In genomic region chr6:108419934-108420609, GRCh38 we compare ENCODE assay signal across 25 cellular contexts.
A peak's percentile ranks its signal among the peaks of the same experiment; 100 is the strongest.
DNase-seq lines count a peak whose midpoint lies in the region; ATAC-seq, FAIRE-seq and TF ChIP-seq lines count a peak whose summit lies in the region.
"Had no signal": no experiment of that assay in that cellular context is flagged by ENCODE, and none has a peak within 500 bp of the region (broad histone marks: within the 10 kb centered on the region; RNA-seq: fewer than 3 reads in every experiment).

No MANE protein-coding gene starts in this region.

- no peak overlapping the region for H3K4ac ChIP-seq in H1 (replicated peaks; ENCODE audit: insufficient read length, low read depth, low read length)

- TF ChIP-seq POLR2A in H1 (IDR thresholded peaks at IDR 0.05; ENCODE audit: control extremely low read depth in 1 of 2, low read depth in 2 of 2, low read length in 2 of 2), result no peak

- no peaks in the 10 kb centered on the region for H3K23me2 ChIP-seq in H1 (ENCODE audit: low read depth, low read length)

- H4K8ac ChIP-seq in H1 (ENCODE audit: extremely low read depth, insufficient read depth, low read length), result no peak overlapping the region

- CTCF ChIA-PET in H1 (lab: Charles Lee; ENCODE audit: partially characterized antibody), result interaction anchor here (1.7 kb wide), 1 partner anchor 16 kb away, joined by 4 read pairs; no protein-coding TSS in a partner anchor

- no peaks in the 10 kb centered on the region for H3K79me1 ChIP-seq in H1 (ENCODE audit: low read depth, low read length)

- no peak overlapping the region for H3K27ac ChIP-seq in H1 (ENCODE audit: low read depth, low read length)
- H3K27ac ChIP-seq in pancreas, result no peak overlapping the region
- H3K27ac ChIP-seq: HL-60, SJCRH30 had no signal

- no peak overlapping the region for H2BK15ac ChIP-seq in H1 (ENCODE audit: low read length)

- no peak for TF ChIP-seq CTCF in H1 (IDR thresholded peaks at IDR 0.05; ENCODE audit: control extremely low read depth in 1 of 3, insufficient read depth in 1 of 3, low read depth in 1 of 3, low read length in 3 of 3)
- TF ChIP-seq CTCF in pancreas (IDR thresholded peaks at IDR 0.05), result no peak

- H3K9me3 ChIP-seq in H1 (ENCODE audit: insufficient read depth in 2 of 2, low read depth in 1 of 2, low read length in 1 of 2) (no peaks in the 10 kb centered on the region), pancreas (no peaks in the 10 kb centered on the region)
- H3K9me3 ChIP-seq: BE2C had no signal

- DNase-seq in H7 (peak; percentile 8), RCC 7860 (ENCODE audit: low spot score) (no peak), H1 (ENCODE audit: low read depth in 1 of 2, low spot score in 2 of 2) (no peak), pancreas (no peak), NCI-H1694 (lab: John Stamatoyannopoulos, UW) (no peak), D341Med (ENCODE audit: low spot score) (no peak), NCI-H1105 (lab: John Stamatoyannopoulos, UW) (no peak)
- DNase-seq: BE2C; Calu3; CD8-positive, alpha-beta memory T cell; DMS153; DND-41; HCEC 1CT; Karpas-422; NCI-H1092 treated with DMSO at 0.1 percent for 48 hours; NCI-H1436 treated with DMSO at 0.1 percent for 48 hours; NCI-H1930; NCI-H2107; NCI-H446 treated with DMSO at 0.1 percent for 48 hours; NCI-H526; OCI-M1; SJCRH30; T-helper 2 cell had no signal

- no peaks in the 10 kb centered on the region for H3K27me3 ChIP-seq in H7 (ENCODE audit: control insufficient read depth, insufficient read depth, low read length)
- H3K27me3 ChIP-seq in H1 (replicated peaks in 1 of 4; ENCODE audit: control insufficient read depth in 3 of 4, extremely low read depth in 1 of 4, insufficient read depth in 3 of 4, low read length in 3 of 4), result no peaks in the 10 kb centered on the region
- no peaks in the 10 kb centered on the region for H3K27me3 ChIP-seq in pancreas
- H3K27me3 ChIP-seq: SJCRH30 had no signal

- H3K4me1 ChIP-seq in H1 (replicated peaks in 1 of 4; ENCODE audit: control insufficient read depth in 3 of 4, insufficient read depth in 4 of 4, low read length in 3 of 4) (no peaks in the 10 kb centered on the region), pancreas (no peaks in the 10 kb centered on the region)
- H3K4me1 ChIP-seq: BE2C, SJCRH30 had no signal

- H3K79me2 ChIP-seq in H1 (ENCODE audit: control insufficient read depth in 1 of 2, insufficient read depth in 2 of 2, low read length in 2 of 2), result no peaks in the 10 kb centered on the region

- H2AK5ac ChIP-seq in H1 (ENCODE audit: low read depth, low read length), result no peak overlapping the region

- H2BK20ac ChIP-seq in H1 (ENCODE audit: low read length), result no peak overlapping the region

- no peak overlapping the region for H2BK120ac ChIP-seq in H1 (replicated peaks; ENCODE audit: low read depth, low read length)

- no peak overlapping the region for H3K9ac ChIP-seq in H1 (replicated peaks in 1 of 4; ENCODE audit: extremely low read depth in 1 of 4, low read depth in 3 of 4, low read length in 3 of 4)

- WGBS in H1 (ENCODE audit: extremely low coverage in 1 of 2, insufficient coverage in 1 of 2, insufficient read length in 1 of 2, insufficient replicate concordance in 2 of 2, low coverage in 1 of 2, low lambda C conversion rate in 2 of 2, missing lambda C conversion rate in 1 of 2), 2 experiments, result 83% methylated on average over 2 of the region's 2 CpGs; no CpG with 5 or more reads in 1 of the 2 experiments
- 51 to 53% methylated on average over 2 of the region's 2 CpGs for WGBS in pancreas, 2 donors

- no peak overlapping the region for H4K5ac ChIP-seq in H1 (ENCODE audit: insufficient read length, low read depth, low read length)

- no peak overlapping the region for H2BK5ac ChIP-seq in H1 (ENCODE audit: low read depth, low read length)

- H3K14ac ChIP-seq in H1 (ENCODE audit: insufficient read length), result no peak overlapping the region

- H2BK12ac ChIP-seq in H1 (ENCODE audit: low read depth, low read length), result no peak overlapping the region

- no peak for ATAC-seq in pancreas
- ATAC-seq: Right ventricle myocardium inferior had no signal

- peak; percentile 65 for FAIRE-seq in RCC 7860 (lab: Jason Lieb, UNC)
- peak; percentile 63 for FAIRE-seq in H1 (lab: Jason Lieb, UNC)
- peak; percentile 90 for FAIRE-seq in pancreas (lab: Jason Lieb, UNC)

- no peak overlapping the region for H3K4me2 ChIP-seq in H1 (ENCODE audit: insufficient read depth in 1 of 2, low read depth in 2 of 2, low read length in 2 of 2)

- no peak overlapping the region for H3K18ac ChIP-seq in H1 (ENCODE audit: extremely low read depth, low read length)

- no peak overlapping the region for H3K56ac ChIP-seq in H1 (replicated peaks; ENCODE audit: insufficient read length, low read depth, low read length)

- intact Hi-C loops in pancreas (cut with DNase I), result no loop called here

- H3K4me3 ChIP-seq in H7 (ENCODE audit: insufficient read depth, low read depth, low read length) (no peak overlapping the region), H1 (ENCODE audit: extremely low read depth in 1 of 4, insufficient read depth in 2 of 4, low read depth in 3 of 4, low read length in 4 of 4) (no peak overlapping the region), pancreas (no peak overlapping the region)
- H3K4me3 ChIP-seq: SJCRH30 had no signal

- no peak overlapping the region for H4K91ac ChIP-seq in H1 (replicated peaks; ENCODE audit: insufficient read length, low read length)

- TF ChIP-seq EP300 in H1 (IDR thresholded peaks at IDR 0.05; ENCODE audit: borderline replicate concordance in 1 of 2, low read depth in 2 of 2, low read length in 2 of 2), result no peak

- H4K20me1 ChIP-seq in H1 (replicated peaks in 1 of 2; ENCODE audit: control insufficient read depth in 1 of 2, insufficient read depth in 2 of 2, low read length in 2 of 2), result peaks cover 0 to 1% of the 10 kb centered on the region in 2 experiments

- H3K23ac ChIP-seq in H1 (ENCODE audit: insufficient read length), result no peak overlapping the region

- no peak for TF ChIP-seq RAD21 in H1 (IDR thresholded peaks at IDR 0.05 in 1 of 2, conservative IDR thresholded peaks at IDR 0.05 in 1 of 2; ENCODE audit: low read depth in 2 of 2, low read length in 2 of 2)

- no peak overlapping the region for H2AFZ ChIP-seq in H1 (ENCODE audit: low read length)

- H3K36me3 ChIP-seq in H7 (replicated peaks; ENCODE audit: control insufficient read depth, insufficient read depth, low read length) (no peaks in the 10 kb centered on the region), H1 (ENCODE audit: control insufficient read depth in 2 of 4, insufficient read depth in 4 of 4, low read length in 3 of 4) (no peaks in the 10 kb centered on the region), pancreas (no peaks in the 10 kb centered on the region)
- H3K36me3 ChIP-seq: BE2C, SJCRH30 had no signal

- POLR2A ChIA-PET in H1 (lab: Charles Lee; ENCODE audit: partially characterized antibody), result no interaction called here

TF ChIP-seq in H1, 55 proteins besides CTCF, POLR2A, EP300 and RAD21:
- TF ChIP-seq TCF12 (IDR thresholded peaks at IDR 0.05; ENCODE audit: low read depth, low read length), result no peak
- TF ChIP-seq ZNF274 (IDR thresholded peaks at IDR 0.05; ENCODE audit: borderline replicate concordance, extremely low read depth, low read length), result no peak
- no peak for TF ChIP-seq CREB1 (IDR thresholded peaks at IDR 0.05)
- TF ChIP-seq GTF2F1 (IDR thresholded peaks at IDR 0.05; ENCODE audit: borderline replicate concordance, low read depth, low read length), result no peak
- no peak for TF ChIP-seq NRF1 (IDR thresholded peaks at IDR 0.05; ENCODE audit: low read depth, low read length)
- no peak for TF ChIP-seq POU5F1 (IDR thresholded peaks at IDR 0.05; ENCODE audit: low read depth, low read length)
- no peak for TF ChIP-seq KDM5A (IDR thresholded peaks at IDR 0.05; ENCODE audit: low read length)
- TF ChIP-seq CHD2 (IDR thresholded peaks at IDR 0.05; ENCODE audit: low read length), result no peak
- TF ChIP-seq CEBPB (IDR thresholded peaks at IDR 0.05; ENCODE audit: low read depth, low read length), result no peak
- TF ChIP-seq, protein P1, sequence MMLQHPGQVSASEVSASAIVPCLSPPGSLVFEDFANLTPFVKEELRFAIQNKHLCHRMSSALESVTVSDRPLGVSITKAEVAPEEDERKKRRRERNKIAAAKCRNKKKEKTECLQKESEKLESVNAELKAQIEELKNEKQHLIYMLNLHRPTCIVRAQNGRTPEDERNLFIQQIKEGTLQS (IDR thresholded peaks at IDR 0.05; ENCODE audit: insufficient read depth, low read depth, low read length), result no peak
- TF ChIP-seq POLR2AphosphoS5 (IDR thresholded peaks at IDR 0.05; ENCODE audit: low read depth, low read length), result no peak
- TF ChIP-seq PHF8 (conservative IDR thresholded peaks at IDR 0.05; ENCODE audit: low read depth, low read length), result no peak
- no peak for TF ChIP-seq SP2 (IDR thresholded peaks at IDR 0.05; ENCODE audit: low read length)
- no peak for TF ChIP-seq TBP (IDR thresholded peaks at IDR 0.05; ENCODE audit: low read depth, low read length)
- no peak for TF ChIP-seq HDAC2 (IDR thresholded peaks at IDR 0.05; ENCODE audit: borderline replicate concordance in 1 of 2, low read depth in 2 of 2, low read length in 2 of 2)
